ENCODE assay signal across 12 cellular contexts in the genomic region with DNA sequence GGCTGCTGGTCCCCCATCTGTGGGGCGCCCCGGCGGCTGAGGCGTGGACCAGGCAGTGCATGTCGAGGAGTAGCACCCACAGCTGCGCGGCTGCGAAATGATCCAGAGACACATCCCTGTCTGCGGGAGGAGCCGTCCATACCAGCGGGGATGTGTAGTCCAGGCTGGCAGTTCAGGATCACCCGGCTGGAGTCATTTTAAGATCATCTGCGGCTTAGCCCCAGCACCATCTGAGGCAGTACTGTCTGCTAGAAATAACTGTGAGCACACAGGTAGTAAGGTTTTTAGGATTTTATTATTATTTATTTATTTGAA. TPM values are rescaled to one million over a fixed set of nuclear protein-coding genes. Genes with fewer than 3 reads are reported as not detected.
DNase-seq lines count a peak whose midpoint lies in the region; ATAC-seq and TF ChIP-seq lines count a peak whose summit lies in the region.
"Had no signal": no experiment of that assay in that cellular context is flagged by ENCODE, and none has a peak within 500 bp of the region (broad histone marks: within the 10 kb centered on the region; RNA-seq: fewer than 3 reads in every experiment).

No MANE protein-coding gene starts in this region.

- peak overlapping the region; percentile 85 for H3K27ac Mint-ChIP-seq in MCF 10A (ENCODE audit: low read depth, unreplicated experiment)
- H3K27ac Mint-ChIP-seq: activated T-helper 2 cell treated with anti-CD3 and anti-CD28 coated beads, Interferon-gamma antibody, Interleukin-2, Interleukin-4, amounts not matched to agents 10 μg/mL and 5 μg/mL and 100 μg/mL, durations not matched to agents 14 hours and 24 hours and 36 hours had no signal

- no peaks in the 10 kb centered on the region for H3K9me3 Mint-ChIP-seq in MCF 10A (ENCODE audit: unreplicated experiment)
- H3K9me3 Mint-ChIP-seq: activated T-helper 2 cell treated with anti-CD3 and anti-CD28 coated beads, Interferon-gamma antibody, Interleukin-2, Interleukin-4, amounts not matched to agents 10 μg/mL and 5 μg/mL and 100 μg/mL, durations not matched to agents 14 hours and 24 hours and 36 hours; endodermal cell; IgD-negative memory B cell; nephron had no signal

- H3K36me3 Mint-ChIP-seq in MCF 10A (ENCODE audit: insufficient read depth, unreplicated experiment): peaks cover 5% of the 10 kb centered on the region
- H3K36me3 Mint-ChIP-seq: IgD-negative memory B cell had no signal

- peak overlapping the region; percentile 94 for H3K4me2 ChIP-seq in BLaER1

- ATAC-seq in foreskin keratinocyte: no peak

- POLR2A ChIA-PET in MCF 10A (lab: Yijun Ruan, JAX): interaction anchor here (0.7 to 0.9 kb wide), 3 partner anchors 24 to 173 kb away, joined by 3 to 4 read pairs (median 3); partner anchors contain the start of gene ABHD17A

- DNase-seq in MCF 10A (ENCODE audit: unreplicated experiment) (no peak), SK-N-DZ (ENCODE audit: low spot score) (no peak), foreskin keratinocyte (no peak)
- DNase-seq in activated CD4-positive, alpha-beta T cell treated with anti-CD3 and anti-CD28 coated beads, Interleukin-2, amount 50 U/mL, for 4 hours: no peak
- DNase-seq: activated CD4-positive, alpha-beta T cell treated with anti-CD3 and anti-CD28 coated beads, Interleukin-2, amount 50 U/mL, for 1 hour had no signal

- H4K20me1 ChIP-seq in BLaER1: peaks cover 74% of the 10 kb centered on the region

- H3K4me1 Mint-ChIP-seq in MCF 10A (ENCODE audit: insufficient read depth, unreplicated experiment): peaks cover 6% of the 10 kb centered on the region

- TF ChIP-seq CTCF in MCF 10A (IDR thresholded peaks at IDR 0.05; ENCODE audit: unreplicated experiment): no peak
- no peak for TF ChIP-seq CTCF in foreskin keratinocyte (conservative IDR thresholded peaks at IDR 0.05)

- H3K4me1 ChIP-seq in BLaER1 (peaks cover 78% of the 10 kb centered on the region), mucosa of stomach (ENCODE audit: control insufficient read depth, insufficient read depth, low read length) (peaks cover 55% of the 10 kb centered on the region), foreskin keratinocyte (peaks cover 14% of the 10 kb centered on the region)

- H3K4me3 ChIP-seq in BLaER1: no peak overlapping the region
- H3K4me3 ChIP-seq in mucosa of stomach (ENCODE audit: low read length): peak overlapping the region; percentile 31
- H3K4me3 ChIP-seq: ascending aorta had no signal

- intact Hi-C loops in MCF 10A (cut with micrococcal nuclease): loop anchor here (5.0 kb wide), 1 partner anchor 36 kb away; no protein-coding TSS in a partner anchor

- BruUV-seq in MCF 10A (replicated peaks; lab: Mats Ljungman, UMichigan): no TSS peak

- H3K9me3 ChIP-seq in BLaER1 (no peaks in the 10 kb centered on the region), mucosa of stomach (ENCODE audit: control insufficient read depth, low read length) (no peaks in the 10 kb centered on the region)
- H3K9me3 ChIP-seq: ascending aorta had no signal

- CTCF ChIA-PET in MCF 10A (lab: Yijun Ruan, JAX): interaction anchor here (0.6 to 1.2 kb wide), 3 partner anchors 20 to 161 kb away, joined by 3 to 5 read pairs (median 3); no protein-coding TSS in a partner anchor

- no peaks in the 10 kb centered on the region for H3K27me3 ChIP-seq in BLaER1
- no peaks in the 10 kb centered on the region for H3K27me3 ChIP-seq in mucosa of stomach (ENCODE audit: control insufficient read depth, insufficient read depth, low read length)
- H3K27me3 ChIP-seq in foreskin keratinocyte: no peaks in the 10 kb centered on the region
- H3K27me3 ChIP-seq: ascending aorta had no signal

- peak overlapping the region; percentile 66 for H3K4me3 Mint-ChIP-seq in MCF 10A (ENCODE audit: unreplicated experiment)
- H3K4me3 Mint-ChIP-seq: endodermal cell had no signal

- H3K9ac ChIP-seq in BLaER1 (no peak overlapping the region), mucosa of stomach (ENCODE audit: low read length) (peak overlapping the region; percentile 71)

- H3K27me3 Mint-ChIP-seq in MCF 10A (ENCODE audit: insufficient read depth, unreplicated experiment): no peaks in the 10 kb centered on the region
- H3K27me3 Mint-ChIP-seq: IgD-negative memory B cell had no signal

- H3K27ac ChIP-seq in BLaER1 (peak overlapping the region; percentile 28), foreskin keratinocyte (no peak overlapping the region)
- H3K27ac ChIP-seq: ascending aorta had no signal

- H3K36me3 ChIP-seq in BLaER1: peaks cover 18% of the 10 kb centered on the region
- H3K36me3 ChIP-seq in mucosa of stomach (ENCODE audit: control insufficient read depth, insufficient read depth, low read length): peaks cover 6% of the 10 kb centered on the region

RNA-seq across cellular contexts. Expression of gene ADAT3, which starts 3.1 kb away (rescaled TPM):
- total RNA-seq in MCF 10A (2022) (6.8 and 6.9 TPM in 2 replicates), foreskin keratinocyte (2.7 and 3.2 TPM in 2 replicates)
- polyA plus RNA-seq in SK-N-DZ (2014; cell fraction: cytosol; rRNA removed): 6.3 and 9.5 TPM in 2 replicates
- polyA plus RNA-seq in SK-N-DZ (2014; cell fraction: nucleus; rRNA removed): 6.1 and 7.3 TPM in 2 replicates
- polyA plus RNA-seq in foreskin keratinocyte: 3.8 and 4.8 TPM in 2 replicates

RNA-seq across cellular contexts. Expression of gene SCAMP4, which starts 3.1 kb away (rescaled TPM):
- total RNA-seq in MCF 10A (2022) (48.7 and 67.2 TPM in 2 replicates), foreskin keratinocyte (35.2 and 42.2 TPM in 2 replicates)
- polyA plus RNA-seq in SK-N-DZ (2014; cell fraction: cytosol; rRNA removed): 48.3 and 92.0 TPM in 2 replicates
- 30.7 and 30.8 TPM in 2 replicates for polyA plus RNA-seq in SK-N-DZ (2014; cell fraction: nucleus; rRNA removed)
- polyA plus RNA-seq in foreskin keratinocyte: 44.0 and 45.1 TPM in 2 replicates

RNA-seq across cellular contexts. Expression of gene ABHD17A, which starts 23.0 kb away (rescaled TPM):
- total RNA-seq in MCF 10A (2022): 38.9 and 39.5 TPM in 2 replicates
- polyA plus RNA-seq in SK-N-DZ (2014; cell fraction: cytosol; rRNA removed): 73.8 and 89.9 TPM in 2 replicates
- polyA plus RNA-seq in SK-N-DZ (2014; cell fraction: nucleus; rRNA removed): 197 and 240 TPM in 2 replicates
- total RNA-seq in foreskin keratinocyte: 49.1 and 50.3 TPM in 2 replicates
- 69.0 and 76.6 TPM in 2 replicates for polyA plus RNA-seq in foreskin keratinocyte

RNA-seq across cellular contexts. Expression of gene CSNK1G2, which starts 32.7 kb away (rescaled TPM):
- total RNA-seq in MCF 10A (2022) (48.5 and 54.4 TPM in 2 replicates), foreskin keratinocyte (76.6 and 78.8 TPM in 2 replicates)
- polyA plus RNA-seq in SK-N-DZ (2014; cell fraction: cytosol; rRNA removed): 89.9 and 99.4 TPM in 2 replicates
- polyA plus RNA-seq in SK-N-DZ (2014; cell fraction: nucleus; rRNA removed): 481 and 510 TPM in 2 replicates
- 63.7 and 64.4 TPM in 2 replicates for polyA plus RNA-seq in foreskin keratinocyte

RNA-seq across cellular contexts. Expression of gene KLF16, which starts 44.9 kb away (rescaled TPM):
- 27.0 and 45.5 TPM in 2 replicates for total RNA-seq in MCF 10A (2022)
- 12.8 and 16.7 TPM in 2 replicates for polyA plus RNA-seq in SK-N-DZ (2014; cell fraction: cytosol; rRNA removed)
- 11.0 and 15.3 TPM in 2 replicates for polyA plus RNA-seq in SK-N-DZ (2014; cell fraction: nucleus; rRNA removed)
- total RNA-seq in foreskin keratinocyte: 19.0 and 20.7 TPM in 2 replicates
- 28.7 and 29.0 TPM in 2 replicates for polyA plus RNA-seq in foreskin keratinocyte
